Comparison of ENCODE assay signal across 8 cellular contexts in the genomic region with DNA sequence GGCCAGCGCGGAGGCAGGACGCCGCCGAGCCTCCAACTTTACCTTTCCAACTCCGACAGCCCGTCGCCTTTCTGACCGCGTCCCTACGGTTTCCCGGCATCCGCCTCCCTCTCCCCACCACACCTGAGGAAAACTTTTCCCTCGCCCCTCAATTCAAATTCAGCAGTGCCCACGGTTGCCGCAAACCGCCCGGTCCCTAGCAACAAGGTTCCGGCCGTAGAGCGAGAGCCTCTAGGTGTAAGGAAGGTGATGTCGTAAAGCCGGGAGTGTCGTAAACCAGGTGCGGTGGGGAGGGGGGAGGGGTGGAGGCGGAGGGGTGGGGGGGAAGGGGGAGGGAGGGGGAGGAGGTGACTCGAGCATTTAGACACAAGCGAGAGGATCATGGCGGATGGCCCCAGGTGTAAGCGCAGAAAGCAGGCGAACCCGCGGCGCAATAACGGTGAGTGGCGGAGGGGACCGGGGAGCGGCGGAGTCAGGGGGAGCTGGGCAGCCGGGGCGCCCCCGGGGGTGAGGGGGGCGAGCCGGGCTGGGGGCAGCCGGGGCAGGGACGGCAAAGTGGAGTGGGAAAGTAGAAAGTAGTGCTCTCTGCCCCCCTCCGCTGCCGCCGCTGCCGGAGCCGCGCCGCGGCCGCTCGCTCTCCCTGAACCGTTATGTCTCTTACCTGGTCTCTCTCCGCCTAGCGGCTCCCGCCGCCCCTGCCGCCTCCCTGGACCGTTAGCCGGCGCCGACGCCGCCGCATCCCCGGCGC. TPM values are rescaled to one million over a fixed set of nuclear protein-coding genes. Genes with fewer than 3 reads are reported as not detected.
A peak's percentile ranks its signal among the peaks of the same experiment; 100 is the strongest.
DNase-seq lines count a peak whose midpoint lies in the region; ATAC-seq and TF ChIP-seq lines count a peak whose summit lies in the region.

A gene (plus strand): TSS at position 363 of the 748 bp plus-strand sequence. CDS start 19 bp downstream, at position 382.

- peak within 1 kb of the TSS; percentile 89 for H3K9ac ChIP-seq in DND-41 (ENCODE audit: low read depth, low read length)
- H3K9ac ChIP-seq in Karpas-422 (ENCODE audit: low read length) = peak within 1 kb of the TSS; percentile 93
- peak within 1 kb of the TSS; percentile 80 to 86 for H3K9ac ChIP-seq in stomach smooth muscle (ENCODE audit: low read length in 2 of 2)

- H3K27ac ChIP-seq in DND-41 (ENCODE audit: low read length) = peak within 1 kb of the TSS; percentile 95
- peak within 1 kb of the TSS; percentile 87 for H3K27ac ChIP-seq in Karpas-422 (ENCODE audit: low read length)
- H3K27ac ChIP-seq in stomach smooth muscle (ENCODE audit: low read length) = peak within 1 kb of the TSS; percentile 85

- H3K9me3 ChIP-seq in DND-41 (ENCODE audit: insufficient read depth, low read length, severe bottlenecking) (no peaks in the 10 kb centered on the region), Karpas-422 (ENCODE audit: low read length) (no peaks in the 10 kb centered on the region), stomach smooth muscle (ENCODE audit: control insufficient read depth in 2 of 2, low read length in 2 of 2) (no peaks in the 10 kb centered on the region)

- H3K36me3 Mint-ChIP-seq in neural crest cell (ENCODE audit: low read depth) = no peaks in the 10 kb centered on the region

- TF ChIP-seq CTCF in DND-41 (IDR thresholded peaks at IDR 0.05; ENCODE audit: borderline replicate concordance, extremely low read depth, low read length, poor library complexity, severe bottlenecking) (peak; percentile 46), fibroblast of villous mesenchyme (IDR thresholded peaks at IDR 0.05; ENCODE audit: insufficient read depth, low read depth, low read length) (peak; percentile 47), neural crest cell (conservative IDR thresholded peaks at IDR 0.05) (peak; percentile 53)

- H3K9me3 Mint-ChIP-seq in neural crest cell = no peaks in the 10 kb centered on the region

- peaks cover 33% of the 10 kb centered on the region for H4K20me1 ChIP-seq in DND-41 (ENCODE audit: insufficient read depth, low read length)
- 0 out of 2 replicates have a peak, but pooled peaks cover 3% of the 10 kb centered on the region for H4K20me1 ChIP-seq in Karpas-422 (ENCODE audit: insufficient read depth, low read depth, low read length)

- H3K36me3 ChIP-seq in DND-41 (ENCODE audit: insufficient read depth, low read length) (peaks cover 20% of the 10 kb centered on the region), Karpas-422 (ENCODE audit: insufficient read depth, low read length) (no peaks in the 10 kb centered on the region; the same call in 1 of the 2 replicates), stomach smooth muscle (ENCODE audit: control insufficient read depth in 2 of 2, insufficient read depth in 2 of 2, low read length in 2 of 2) (no peaks in the 10 kb centered on the region)

- H3K4me3 ChIP-seq in DND-41 (ENCODE audit: low read depth in 1 of 2, low read length in 2 of 2) (peak within 1 kb of the TSS; percentile 85), Karpas-422 (ENCODE audit: low read length) (peak within 1 kb of the TSS; percentile 94), fibroblast of villous mesenchyme (ENCODE audit: low read depth, low read length) (peak within 1 kb of the TSS; percentile 94), stomach smooth muscle (ENCODE audit: low read length in 2 of 2) (peak within 1 kb of the TSS; percentile 91 to 92)

- H3K4me2 ChIP-seq in DND-41 (ENCODE audit: insufficient read depth, low read length) (peak within 1 kb of the TSS; percentile 95), Karpas-422 (ENCODE audit: low read depth, low read length, poor library complexity, severe bottlenecking) (peak within 1 kb of the TSS; percentile 89)

- peak within 1 kb of the TSS; percentile 58 for H3K27ac Mint-ChIP-seq in neural crest cell (ENCODE audit: unreplicated experiment)

- H3K27me3 Mint-ChIP-seq in neural crest cell (ENCODE audit: low read depth) = peaks cover 24% of the 10 kb centered on the region

- ATAC-seq in DND-41 (ENCODE audit: insufficient read depth, low read depth) (peak; percentile 59), GM21737 (IDR thresholded peaks at IDR 0.05; ENCODE audit: unreplicated experiment) (peak; percentile 36)

- H3K4me1 ChIP-seq in DND-41 (ENCODE audit: insufficient read depth, low read length) (peaks cover 63% of the 10 kb centered on the region), Karpas-422 (ENCODE audit: low read length) (peaks cover 47% of the 10 kb centered on the region), stomach smooth muscle (ENCODE audit: control insufficient read depth, insufficient read depth, low read length) (peaks cover 6% of the 10 kb centered on the region)

- H3K27me3 ChIP-seq in DND-41 (ENCODE audit: insufficient read depth, low read length, poor library complexity) = no peaks in the 10 kb centered on the region
- no peaks in the 10 kb centered on the region for H3K27me3 ChIP-seq in Karpas-422 (ENCODE audit: low read length)
- no peaks in the 10 kb centered on the region for H3K27me3 ChIP-seq in stomach smooth muscle (ENCODE audit: control insufficient read depth in 1 of 2, insufficient read depth in 2 of 2, low read length in 2 of 2)

- DNase-seq in DND-41 = peak; percentile 95
- peak; percentile 98 for DNase-seq in Karpas-422
- peak; percentile 95 for DNase-seq in RPMI8226
- peak; percentile 84 for DNase-seq in activated effector memory CD4-positive, alpha-beta T cell treated with Interleukin-2 at 50 U/mL for 16 hours
- DNase-seq in fibroblast of villous mesenchyme (ENCODE audit: low read depth) = peak; percentile 89
- DNase-seq in neural crest cell (ENCODE audit: low read depth, low spot score) = peak; percentile 69

- H3K9me2 ChIP-seq in Karpas-422 (replicated peaks; ENCODE audit: insufficient read depth, low read length) = no peaks in the 10 kb centered on the region

- peaks cover 47% of the 10 kb centered on the region for H3K4me1 Mint-ChIP-seq in neural crest cell

- H3K4me3 Mint-ChIP-seq in neural crest cell = peak within 1 kb of the TSS; percentile 98

- H3K79me2 ChIP-seq in DND-41 (ENCODE audit: insufficient read depth, low read length) (peaks cover 94% of the 10 kb centered on the region), Karpas-422 (ENCODE audit: low read length) (peaks cover 86% of the 10 kb centered on the region)

- H2AFZ ChIP-seq in DND-41 (ENCODE audit: low read depth, low read length) = peak within 1 kb of the TSS; percentile 76
- peak within 1 kb of the TSS; percentile 27; the same call in 1 of the 2 replicates for H2AFZ ChIP-seq in Karpas-422 (ENCODE audit: low read length)

RNA-seq across cellular contexts. Expression of the gene that starts here (rescaled TPM):
- 49.5 and 53.9 TPM in 2 replicates for total RNA-seq in Karpas-422 (2014; rRNA removed; shearing (Covaris generic); ENCODE audit: low replicate concordance)
- total RNA-seq in fibroblast of villous mesenchyme (73.4 and 89.8 TPM in 2 replicates), neural crest cell (38.7 and 40.0 TPM in 2 replicates)

Comparison
In these comparisons a context has a peak if more than half of its experiments do, and no peak if none do; other contexts are left out.
1. Peak in every context shown above with its lines: DNase-seq, ATAC-seq, H3K4me3 ChIP-seq and H3K27ac ChIP-seq.